ENCODE assay signal across 19 cellular contexts in genomic region chr11:85755285-85755684, GRCh38. TPM values are rescaled to one million over a fixed set of nuclear protein-coding genes. Genes with fewer than 3 reads are reported as not detected.
A peak's percentile ranks its signal among the peaks of the same experiment; 100 is the strongest.
DNase-seq lines count a peak whose midpoint lies in the region; ATAC-seq and TF ChIP-seq lines count a peak whose summit lies in the region.
"Had no signal": no experiment of that assay in that cellular context is flagged by ENCODE, and none has a peak within 500 bp of the region (broad histone marks: within the 10 kb centered on the region; RNA-seq: fewer than 3 reads in every experiment).

No MANE protein-coding gene starts in this region.

- no peaks in the 10 kb centered on the region for H3K9me3 ChIP-seq in CD4-positive, alpha-beta T cell (ENCODE audit: control insufficient read depth, low read length)
- H3K9me3 ChIP-seq in CD8-positive, alpha-beta T cell (ENCODE audit: low read length) = no peaks in the 10 kb centered on the region
- H3K9me3 ChIP-seq: suprapubic skin had no signal

- H3K27me3 Mint-ChIP-seq in CD4-positive, alpha-beta T cell = peaks cover 7% of the 10 kb centered on the region
- H3K27me3 Mint-ChIP-seq in CD8-positive, alpha-beta T cell (ENCODE audit: low read depth) = no peaks in the 10 kb centered on the region
- H3K27me3 Mint-ChIP-seq in activated T-helper 2 cell treated with anti-CD3 and anti-CD28 coated beads, Interferon-gamma antibody, Interleukin-2, Interleukin-4, amounts not matched to agents 10 μg/mL and 5 μg/mL and 100 μg/mL, durations not matched to agents 14 hours and 24 hours and 36 hours (ENCODE audit: low read depth) = no peaks in the 10 kb centered on the region
- H3K27me3 Mint-ChIP-seq in immature natural killer cell (ENCODE audit: low read depth in 3 of 3) = peaks cover 15 to 36% (median 28%) of the 10 kb centered on the region in 3 donors

- H3K4me1 ChIP-seq in CD8-positive, alpha-beta T cell (ENCODE audit: insufficient read depth, low read length) = peaks cover 84% of the 10 kb centered on the region

- intact Hi-C loops in CD4-positive, alpha-beta T cell (cut with DNase I, micrococcal nuclease) = loop anchor here (10.0 kb wide), 2 partner anchors 130 to 310 kb away; partner anchors contain the start of genes DLG2 (in 1 of the 2), PICALM (in 1 of the 2) and TMEM126B (in 1 of the 2)
- intact Hi-C loops in CD8-positive, alpha-beta T cell (cut with DNase I, micrococcal nuclease) = loop anchor here in 1 of 2 experiments (5.0 to 10.0 kb wide), 2 partner anchors 58 to 1280 kb away; partner anchors contain the start of gene TMEM135
- intact Hi-C loops in activated T-helper 2 cell treated with anti-CD3 and anti-CD28 coated beads, Interferon-gamma antibody, Interleukin-2, Interleukin-4, amounts not matched to agents 10 μg/mL and 5 μg/mL and 100 μg/mL, durations not matched to agents 14 hours and 24 hours and 36 hours (cut with micrococcal nuclease) = loop anchor here (10.0 kb wide), 1 partner anchor 750 kb away; no protein-coding TSS in a partner anchor

- H3K27ac Mint-ChIP-seq in CD4-positive, alpha-beta T cell = peak overlapping the region; percentile 80
- H3K27ac Mint-ChIP-seq in CD8-positive, alpha-beta T cell = peak overlapping the region; percentile 90
- H3K27ac Mint-ChIP-seq in activated T-helper 2 cell treated with anti-CD3 and anti-CD28 coated beads, Interferon-gamma antibody, Interleukin-2, Interleukin-4, amounts not matched to agents 10 μg/mL and 5 μg/mL and 100 μg/mL, durations not matched to agents 14 hours and 24 hours and 36 hours = peak overlapping the region; percentile 43
- peak overlapping the region; percentile 97 to 100 (median 100) for H3K27ac Mint-ChIP-seq in immature natural killer cell
- H3K27ac Mint-ChIP-seq: progenitor cell of endocrine pancreas had no signal

- TF ChIP-seq CTCF in CD4-positive, alpha-beta T cell (IDR thresholded peaks at IDR 0.05) = no peak
- TF ChIP-seq CTCF in CD8-positive, alpha-beta T cell (IDR thresholded peaks at IDR 0.05) = no peak

- H3K36me3 ChIP-seq in CD8-positive, alpha-beta T cell (ENCODE audit: insufficient read depth, low read length) = no peaks in the 10 kb centered on the region
- H3K36me3 ChIP-seq: suprapubic skin had no signal

- peak overlapping the region; percentile 36 for H3K4me3 Mint-ChIP-seq in CD4-positive, alpha-beta T cell
- peak overlapping the region; percentile 44 for H3K4me3 Mint-ChIP-seq in CD8-positive, alpha-beta T cell
- no peak overlapping the region for H3K4me3 Mint-ChIP-seq in activated T-helper 2 cell treated with anti-CD3 and anti-CD28 coated beads, Interferon-gamma antibody, Interleukin-2, Interleukin-4, amounts not matched to agents 10 μg/mL and 5 μg/mL and 100 μg/mL, durations not matched to agents 14 hours and 24 hours and 36 hours (ENCODE audit: low read depth)
- H3K4me3 Mint-ChIP-seq in immature natural killer cell = peak overlapping the region; percentile 62 to 79 (median 71)

- CTCF ChIA-PET in CD4-positive, alpha-beta T cell (lab: Charles Lee) = interaction anchor here (1.2 to 2.6 kb wide), 4 partner anchors 9 to 99 kb away, joined by 4 to 9 read pairs (median 6); partner anchors contain the start of genes CCDC83 and SYTL2
- CTCF ChIA-PET in CD8-positive, alpha-beta T cell (lab: Charles Lee) = no interaction called here

- POLR2A ChIA-PET in CD4-positive, alpha-beta T cell (lab: Charles Lee) = interaction anchor here (1.1 to 3.6 kb wide), 5 partner anchors 9 to 56 kb away, joined by 3 to 15 read pairs (median 6); no protein-coding TSS in a partner anchor
- POLR2A ChIA-PET in CD8-positive, alpha-beta T cell (lab: Charles Lee) = interaction anchor here (0.6 to 2.1 kb wide), 3 partner anchors 19 to 54 kb away, joined by 3 to 7 read pairs (median 7); no protein-coding TSS in a partner anchor

- peaks cover 91% of the 10 kb centered on the region for H3K4me1 Mint-ChIP-seq in CD4-positive, alpha-beta T cell (ENCODE audit: low read depth)
- peaks cover 92% of the 10 kb centered on the region for H3K4me1 Mint-ChIP-seq in CD8-positive, alpha-beta T cell (ENCODE audit: low read depth)
- H3K4me1 Mint-ChIP-seq in activated T-helper 2 cell treated with anti-CD3 and anti-CD28 coated beads, Interferon-gamma antibody, Interleukin-2, Interleukin-4, amounts not matched to agents 10 μg/mL and 5 μg/mL and 100 μg/mL, durations not matched to agents 14 hours and 24 hours and 36 hours (ENCODE audit: low read depth) = peaks cover 82% of the 10 kb centered on the region
- H3K4me1 Mint-ChIP-seq in immature natural killer cell = peaks cover 96 to 99% of the 10 kb centered on the region in 2 donors

- H3K9me3 Mint-ChIP-seq in CD4-positive, alpha-beta T cell = no peaks in the 10 kb centered on the region
- no peaks in the 10 kb centered on the region for H3K9me3 Mint-ChIP-seq in CD8-positive, alpha-beta T cell
- H3K9me3 Mint-ChIP-seq in activated T-helper 2 cell treated with anti-CD3 and anti-CD28 coated beads, Interferon-gamma antibody, Interleukin-2, Interleukin-4, amounts not matched to agents 10 μg/mL and 5 μg/mL and 100 μg/mL, durations not matched to agents 14 hours and 24 hours and 36 hours = peaks cover 3% of the 10 kb centered on the region
- H3K9me3 Mint-ChIP-seq in immature natural killer cell = no peaks in the 10 kb centered on the region

- DNase-seq in CD4-positive, alpha-beta T cell = peak in 1 of 10 experiments; percentile 20
- peak in 2 of 7 experiments; percentile 23 to 29 for DNase-seq in CD8-positive, alpha-beta T cell
- no peak for DNase-seq in activated T-helper 2 cell treated with anti-CD3 and anti-CD28 coated beads, Interferon-gamma antibody, Interleukin-2, Interleukin-4, amounts not matched to agents 10 μg/mL and 5 μg/mL and 100 μg/mL, durations not matched to agents 14 hours and 24 hours and 36 hours (ENCODE audit: low spot score)
- DNase-seq in immature natural killer cell (peak in 2 of 3 donors; percentile 31 to 40), NCI-H2196 treated with DMSO at 0.1 percent for 48 hours (lab: John Stamatoyannopoulos, UW; ENCODE audit: unreplicated experiment) (no peak), DMS79 treated with DMSO at 0.1 percent for 48 hours (lab: John Stamatoyannopoulos, UW) (no peak)
- DNase-seq: activated effector memory CD4-positive, alpha-beta T cell treated with anti-CD3 and anti-CD28 coated beads, Interleukin-2, amount 50 U/mL, for 16 hours; aorta; caudate nucleus; DMS53; HCEC 1CT; KG1; left ventricle myocardium superior; NCI-H1436 treated with DMSO at 0.1 percent for 48 hours; NCI-H526 treated with DMSO at 0.1 percent for 48 hours; T-helper 9 cell had no signal

- no peak for ATAC-seq in CD4-positive, alpha-beta T cell (ENCODE audit: poor library complexity)
- no peak for ATAC-seq in CD8-positive, alpha-beta T cell
- ATAC-seq in HG03025 (IDR thresholded peaks at IDR 0.05; ENCODE audit: low FRiP score, unreplicated experiment) = no peak
- ATAC-seq: left ventricle myocardium superior had no signal

- H3K36me3 Mint-ChIP-seq in CD4-positive, alpha-beta T cell (ENCODE audit: low read depth) = peaks cover 10% of the 10 kb centered on the region
- H3K36me3 Mint-ChIP-seq in CD8-positive, alpha-beta T cell = no peaks in the 10 kb centered on the region
- peaks cover 28% of the 10 kb centered on the region for H3K36me3 Mint-ChIP-seq in activated T-helper 2 cell treated with anti-CD3 and anti-CD28 coated beads, Interferon-gamma antibody, Interleukin-2, Interleukin-4, amounts not matched to agents 10 μg/mL and 5 μg/mL and 100 μg/mL, durations not matched to agents 14 hours and 24 hours and 36 hours (ENCODE audit: low read depth)
- peaks cover 22 to 25% (median 24%) of the 10 kb centered on the region in 3 donors for H3K36me3 Mint-ChIP-seq in immature natural killer cell

- peak overlapping the region; percentile 17 for H3K27ac ChIP-seq in CD4-positive, alpha-beta T cell (ENCODE audit: low read depth, low read length)
- H3K27ac ChIP-seq in CD8-positive, alpha-beta T cell (ENCODE audit: low read depth, low read length) = no peak overlapping the region
- H3K27ac ChIP-seq: suprapubic skin had no signal

- H3K27me3 ChIP-seq in CD4-positive, alpha-beta T cell (ENCODE audit: control insufficient read depth, insufficient read depth, low read length) = no peaks in the 10 kb centered on the region
- no peaks in the 10 kb centered on the region for H3K27me3 ChIP-seq in CD8-positive, alpha-beta T cell (ENCODE audit: insufficient read depth, low read length)
- H3K27me3 ChIP-seq: suprapubic skin had no signal

- H3K4me3 ChIP-seq in CD8-positive, alpha-beta T cell (ENCODE audit: low read depth, low read length) = no peak overlapping the region
- H3K4me3 ChIP-seq: suprapubic skin had no signal

RNA-seq across cellular contexts. Expression of gene SYTL2, which starts 55.7 kb away (rescaled TPM):
- total RNA-seq in CD4-positive, alpha-beta T cell = 10 to 100 TPM; 35.4 to 36.7 TPM
- total RNA-seq in CD8-positive, alpha-beta T cell = 10 to 100 TPM; 37.2 to 43.6 TPM
- 16.0 and 17.3 TPM in 2 replicates for total RNA-seq in activated T-helper 2 cell treated with anti-CD3 and anti-CD28 coated beads, Interferon-gamma antibody, Interleukin-2, Interleukin-4, amounts not matched to agents 10 μg/mL and 5 μg/mL and 100 μg/mL, durations not matched to agents 14 hours and 24 hours and 36 hours
- polyA plus RNA-seq in immature natural killer cell = 10 to 100 TPM; 26.1 to 67.0 (median 33.3) TPM

Comparison
In these comparisons a context has a peak if more than half of its experiments do, and no peak if none do; other contexts are left out.
1. DNase-seq: peak in immature natural killer cell (2 of 3); none in activated T-helper 2 cell treated with anti-CD3 and anti-CD28 coated beads, Interferon-gamma antibody, Interleukin-2, Interleukin-4, amounts not matched to agents 10 μg/mL and 5 μg/mL and 100 μg/mL, durations not matched to agents 14 hours and 24 hours and 36 hours (single experiment), NCI-H2196 treated with DMSO at 0.1 percent for 48 hours (single experiment) and DMS79 treated with DMSO at 0.1 percent for 48 hours (single experiment).
2. H3K27ac Mint-ChIP-seq: peak in every context shown above with its lines; median percentile 100 in immature natural killer cell; 90 in CD8-positive, alpha-beta T cell; 80 in CD4-positive, alpha-beta T cell; 43 in activated T-helper 2 cell treated with anti-CD3 and anti-CD28 coated beads, Interferon-gamma antibody, Interleukin-2, Interleukin-4, amounts not matched to agents 10 μg/mL and 5 μg/mL and 100 μg/mL, durations not matched to agents 14 hours and 24 hours and 36 hours.